In genomic region chr1:204506091-204506968, GRCh38 we compare ENCODE assay signal across 8 cellular contexts. TPM values are rescaled to one million over a fixed set of nuclear protein-coding genes. Genes with fewer than 3 reads are reported as not detected.
DNase-seq lines count a peak whose midpoint lies in the region; ATAC-seq and TF ChIP-seq lines count a peak whose summit lies in the region.

No MANE protein-coding gene starts in this region.

- peak overlapping the region; percentile 76 for H3K4me3 ChIP-seq in Jurkat, Clone E6-1 (ENCODE audit: low read length)
- H3K4me3 ChIP-seq in fibroblast of lung (replicated peaks in 1 of 4; ENCODE audit: control extremely low read depth in 1 of 4, insufficient read depth in 1 of 4, low read depth in 3 of 4, low read length in 4 of 4), result peak overlapping the region; percentile 28 to 77 (median 48)
- peak overlapping the region; percentile 46 to 57 (median 52) for H3K4me3 ChIP-seq in stomach

- H3K27me3 Mint-ChIP-seq in activated T-cell treated with anti-CD3 and anti-CD28 coated beads, Interleukin-2, amount 50 U/mL, for 4 hours (ENCODE audit: low read depth), result peaks cover 2% of the 10 kb centered on the region
- peaks cover 6 to 12% of the 10 kb centered on the region in 2 donors for H3K27me3 Mint-ChIP-seq in natural killer cell (ENCODE audit: low read depth in 2 of 2)

- no peaks in the 10 kb centered on the region for H3K27me3 ChIP-seq in fibroblast of lung (ENCODE audit: control insufficient read depth, insufficient read depth, low read length)
- H3K27me3 ChIP-seq in stomach, result no peaks in the 10 kb centered on the region

- H3K4me1 Mint-ChIP-seq in activated T-cell treated with anti-CD3 and anti-CD28 coated beads, Interleukin-2, amount 50 U/mL, for 4 hours (ENCODE audit: low read depth), result peaks cover 26% of the 10 kb centered on the region
- H3K4me1 Mint-ChIP-seq in natural killer cell, result peaks cover 33 to 34% of the 10 kb centered on the region in 2 donors

- peaks cover 4% of the 10 kb centered on the region for H3K4me1 ChIP-seq in fibroblast of lung (ENCODE audit: control insufficient read depth, extremely low read depth, insufficient read depth, low read length)
- H3K4me1 ChIP-seq in stomach, result peaks cover 24 to 46% (median 30%) of the 10 kb centered on the region in 4 donors

- H3K4me3 Mint-ChIP-seq in activated T-cell treated with anti-CD3 and anti-CD28 coated beads, Interleukin-2, amount 50 U/mL, for 4 hours, result peak overlapping the region; percentile 85
- peak overlapping the region; percentile 98 for H3K4me3 Mint-ChIP-seq in natural killer cell

- H3K36me3 ChIP-seq in fibroblast of lung (ENCODE audit: control insufficient read depth, insufficient read depth, low read length), result no peaks in the 10 kb centered on the region
- no peaks in the 10 kb centered on the region for H3K36me3 ChIP-seq in stomach

- peak overlapping the region; percentile 97 to 100 for H3K27ac Mint-ChIP-seq in natural killer cell

- WGBS in stomach, 5 donors, result 0 to 2% (median 1%) methylated on average over 30 to 31 of the region's 31 CpGs

- no peaks in the 10 kb centered on the region for H3K79me2 ChIP-seq in fibroblast of lung (ENCODE audit: control insufficient read depth, insufficient read depth, low read length)

- H3K9ac ChIP-seq in fibroblast of lung (ENCODE audit: insufficient read depth, low read length), result no peak overlapping the region

- H3K4me2 ChIP-seq in fibroblast of lung (ENCODE audit: extremely low read depth, insufficient read depth, low read length), result peak overlapping the region; percentile 75

- no peak for TF ChIP-seq EP300 in stomach (IDR thresholded peaks at IDR 0.05)

- H3K9me3 Mint-ChIP-seq in activated T-cell treated with anti-CD3 and anti-CD28 coated beads, Interleukin-2, amount 50 U/mL, for 4 hours, result no peaks in the 10 kb centered on the region
- peaks cover 0 to 2% of the 10 kb centered on the region in 2 donors for H3K9me3 Mint-ChIP-seq in natural killer cell

- H4K20me1 ChIP-seq in fibroblast of lung (ENCODE audit: control insufficient read depth, extremely low read depth, insufficient read depth, low read length), result no peaks in the 10 kb centered on the region

- intact Hi-C loops in natural killer cell (cut with micrococcal nuclease) (loop anchor here (5.0 kb wide), 1 partner anchor 36 kb away; no protein-coding TSS in a partner anchor), stomach (cut with DNase I; ENCODE audit: low total_unique reads) (no loop called here)

- H3K36me3 Mint-ChIP-seq in activated T-cell treated with anti-CD3 and anti-CD28 coated beads, Interleukin-2, amount 50 U/mL, for 4 hours (ENCODE audit: insufficient read depth), result no peaks in the 10 kb centered on the region
- peaks cover 15% of the 10 kb centered on the region for H3K36me3 Mint-ChIP-seq in natural killer cell

- TF ChIP-seq CTCF in fibroblast of lung (conservative IDR thresholded peaks at IDR 0.05 in 1 of 2, IDR thresholded peaks at IDR 0.05 in 1 of 2; ENCODE audit: low read depth in 1 of 2, low read length in 2 of 2) (no peak), natural killer cell (IDR thresholded peaks at IDR 0.05) (no peak), stomach (IDR thresholded peaks at IDR 0.05) (no peak)

- no peaks in the 10 kb centered on the region for H3K9me3 ChIP-seq in fibroblast of lung (ENCODE audit: control insufficient read depth, insufficient read depth, low read depth, low read length)
- H3K9me3 ChIP-seq in stomach, result no peaks in the 10 kb centered on the region

- peak overlapping the region; percentile 2 for H2AFZ ChIP-seq in fibroblast of lung (ENCODE audit: low read length)

- ATAC-seq in GM21723 (IDR thresholded peaks at IDR 0.05; ENCODE audit: unreplicated experiment), result peak; percentile 68
- ATAC-seq in activated T-cell treated with anti-CD3 and anti-CD28 coated beads, Interleukin-2, amount 50 U/mL, for 4 hours, result peak; percentile 82 to 85
- ATAC-seq in natural killer cell, result peak; percentile 57 to 69 (median 63)

- DNase-seq in D341Med (ENCODE audit: low spot score), result peak; percentile 54
- DNase-seq in Jurkat, Clone E6-1 (ENCODE audit: low read depth, low spot score), result peak; percentile 95
- DNase-seq in OCI-M1 (lab: John Stamatoyannopoulos, UW), result peak; percentile 97
- peak; percentile 69 for DNase-seq in activated T-cell treated with anti-CD3 and anti-CD28 coated beads, Interleukin-2, amount 50 U/mL, for 4 hours
- peak; percentile 91 to 97 for DNase-seq in fibroblast of lung (ENCODE audit: low read depth in 2 of 2)
- DNase-seq in natural killer cell, result peak; percentile 63
- DNase-seq in stomach, result peak; percentile 70

- no peak for TF ChIP-seq POLR2A in stomach (IDR thresholded peaks at IDR 0.05)

- H3K27ac ChIP-seq in fibroblast of lung (ENCODE audit: insufficient read depth, low read length), result no peak overlapping the region
- peak overlapping the region; percentile 75 to 90 (median 87) for H3K27ac ChIP-seq in stomach

RNA-seq across cellular contexts. Expression of gene MDM4, which starts 9.9 kb away (rescaled TPM):
- 6.0 TPM for polyA plus RNA-seq in Jurkat, Clone E6-1 (2012; ENCODE audit: insufficient read depth, insufficient read length)
- total RNA-seq in activated T-cell treated with anti-CD3 and anti-CD28 coated beads, Interleukin-2, amount 50 U/mL, for 4 hours, result 10 to 100 TPM; 57.4 to 70.3 (median 66.0) TPM
- 29.5 and 41.0 TPM in 2 replicates for total RNA-seq in fibroblast of lung
- 14.2 and 23.6 TPM in 2 replicates for polyA plus RNA-seq in fibroblast of lung
- 5.3 and 5.7 TPM in 2 replicates for polyA plus RNA-seq in fibroblast of lung (2012)
- polyA minus RNA-seq in fibroblast of lung (ENCODE audit: low replicate concordance), result 13.2 and 14.6 TPM in 2 replicates
- 100 to 1,000 TPM; 295 to 324 (median 296) TPM for total RNA-seq in natural killer cell
- total RNA-seq in stomach, result 100 to 1,000 TPM in 3 of 5 donors, 10 to 100 TPM in 2; 25.8 to 265 (median 118) TPM
- 1 to 10 TPM; 2.3 to 7.7 (median 2.9) TPM for polyA plus RNA-seq in stomach

RNA-seq across cellular contexts. Expression of gene PIK3C2B, which starts 11.7 kb away (rescaled TPM):
- 7.5 TPM for polyA plus RNA-seq in Jurkat, Clone E6-1 (2012; ENCODE audit: insufficient read depth, insufficient read length)
- 10 to 100 TPM; 13.6 to 18.1 (median 15.6) TPM for total RNA-seq in activated T-cell treated with anti-CD3 and anti-CD28 coated beads, Interleukin-2, amount 50 U/mL, for 4 hours
- total RNA-seq in fibroblast of lung, result 1.0 and 2.5 TPM in 2 replicates
- 1.4 and 2.4 TPM in 2 replicates for polyA plus RNA-seq in fibroblast of lung
- 0.63 and 1.5 TPM in 2 replicates for polyA plus RNA-seq in fibroblast of lung (2012)
- 5.3 and 10.8 TPM in 2 replicates for polyA minus RNA-seq in fibroblast of lung (ENCODE audit: low replicate concordance)
- total RNA-seq in natural killer cell, result 10 to 100 TPM; 18.1 to 34.8 (median 29.5) TPM
- total RNA-seq in stomach, result 100 to 1,000 TPM in 2 of 5 donors, 10 to 100 TPM in 3; 16.1 to 129 (median 65.3) TPM
- polyA plus RNA-seq in stomach, result 1 to 10 TPM; 4.1 to 5.5 (median 5.0) TPM
